ENCODE assay signal across 22 cellular contexts in the genomic region with DNA sequence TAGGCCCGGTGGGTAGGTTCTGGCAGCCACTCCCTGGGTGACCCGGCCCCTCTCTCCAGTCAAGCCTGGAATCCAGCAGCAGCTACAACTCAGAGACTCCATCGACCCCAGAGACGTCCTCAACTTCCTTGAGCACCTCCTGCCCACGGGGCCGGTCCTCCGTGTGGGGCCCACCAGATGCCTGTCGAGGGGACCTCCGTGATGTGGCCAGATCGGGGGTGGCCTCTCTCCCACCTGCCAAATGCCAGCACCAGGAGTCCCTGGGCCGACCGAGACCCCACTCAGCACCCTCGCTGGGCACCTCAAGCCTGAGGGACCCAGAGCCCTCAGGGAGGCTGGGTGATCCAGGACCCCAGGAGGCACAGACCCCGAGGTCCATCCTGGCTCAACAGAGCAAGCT. TPM values are rescaled to one million over a fixed set of nuclear protein-coding genes. Genes with fewer than 3 reads are reported as not detected.
DNase-seq lines count a peak whose midpoint lies in the region; ATAC-seq and TF ChIP-seq lines count a peak whose summit lies in the region.
"Had no signal": no experiment of that assay in that cellular context is flagged by ENCODE, and none has a peak within 500 bp of the region (broad histone marks: within the 10 kb centered on the region; RNA-seq: fewer than 3 reads in every experiment).

No MANE protein-coding gene starts in this region.

- H3K4me2 ChIP-seq in DND-41 (ENCODE audit: insufficient read depth, low read length) (0 out of 2 replicates have a peak overlapping the region, but pooled peaks have one; percentile 11), trophoblast cell (ENCODE audit: low read length) (no peak overlapping the region)
- H3K4me2 ChIP-seq: KMS-11 had no signal

- no peak overlapping the region for H2BK5ac ChIP-seq in trophoblast cell (ENCODE audit: low read depth, low read length, poor library complexity)

- no peak overlapping the region for H3K14ac ChIP-seq in trophoblast cell (ENCODE audit: low read length)

- H3K27ac ChIP-seq in DND-41 (ENCODE audit: low read length) (no peak overlapping the region), trophoblast cell (ENCODE audit: low read depth, low read length) (no peak overlapping the region), right lobe of liver (no peak overlapping the region)
- H3K27ac ChIP-seq: 22Rv1, KMS-11, SK-N-MC had no signal

- no peak overlapping the region for H3K23ac ChIP-seq in trophoblast cell (ENCODE audit: low read length)

- H3K27me3 Mint-ChIP-seq in T-helper 2 cell treated with Interferon-gamma antibody and Interleukin-4, amounts not matched to agents 5 μg/mL and 100 μg/mL, for 36 hours (ENCODE audit: low read depth) = no peaks in the 10 kb centered on the region
- H3K27me3 Mint-ChIP-seq in activated T-helper 2 cell treated with anti-CD3 and anti-CD28 coated beads, Interferon-gamma antibody, Interleukin-2, Interleukin-4, amounts not matched to agents 10 μg/mL and 5 μg/mL and 100 μg/mL, durations not matched to agents 14 hours and 24 hours and 36 hours (ENCODE audit: low read depth) = no peaks in the 10 kb centered on the region

- no peaks in the 10 kb centered on the region for H3K9me3 Mint-ChIP-seq in T-helper 2 cell treated with Interferon-gamma antibody and Interleukin-4, amounts not matched to agents 5 μg/mL and 100 μg/mL, for 36 hours
- H3K9me3 Mint-ChIP-seq in activated T-helper 2 cell treated with anti-CD3 and anti-CD28 coated beads, Interferon-gamma antibody, Interleukin-2, Interleukin-4, amounts not matched to agents 10 μg/mL and 5 μg/mL and 100 μg/mL, durations not matched to agents 14 hours and 24 hours and 36 hours = no peaks in the 10 kb centered on the region

- peak overlapping the region; percentile 8 for H3K18ac ChIP-seq in trophoblast cell (ENCODE audit: low read length)

- TF ChIP-seq CTCF in DND-41 (IDR thresholded peaks at IDR 0.05; ENCODE audit: borderline replicate concordance, extremely low read depth, low read length, poor library complexity, severe bottlenecking) (no peak), right lobe of liver (IDR thresholded peaks at IDR 0.05) (no peak)

- H2AK5ac ChIP-seq in trophoblast cell (ENCODE audit: low read length) = no peak overlapping the region

- H2BK120ac ChIP-seq in trophoblast cell (ENCODE audit: insufficient read depth, low read length, poor library complexity) = no peak overlapping the region

- H3K36me3 ChIP-seq in DND-41 (ENCODE audit: insufficient read depth, low read length) (peaks cover 46% of the 10 kb centered on the region), trophoblast cell (ENCODE audit: control insufficient read depth in 1 of 2, insufficient read depth in 2 of 2, low read length in 2 of 2) (peaks cover 39 to 42% of the 10 kb centered on the region in 2 experiments), right lobe of liver (peaks cover 0 to 24% (median 2%) of the 10 kb centered on the region in 4 donors)

- H4K91ac ChIP-seq in trophoblast cell (ENCODE audit: low read depth, low read length) = no peak overlapping the region

- H4K12ac ChIP-seq in trophoblast cell (ENCODE audit: low read depth, low read length) = no peak overlapping the region

- H3K4me3 ChIP-seq in DND-41 (ENCODE audit: low read depth in 1 of 2, low read length in 2 of 2) (no peak overlapping the region), trophoblast cell (ENCODE audit: low read depth, low read length) (no peak overlapping the region), right lobe of liver (no peak overlapping the region)
- H3K4me3 ChIP-seq: HAP-1, SK-N-MC had no signal

- H4K8ac ChIP-seq in trophoblast cell (ENCODE audit: low read depth, low read length) = no peak overlapping the region

- H3K27me3 ChIP-seq in DND-41 (ENCODE audit: insufficient read depth, low read length, poor library complexity) (no peaks in the 10 kb centered on the region), trophoblast cell (ENCODE audit: insufficient read depth, low read length) (no peaks in the 10 kb centered on the region), right lobe of liver (no peaks in the 10 kb centered on the region)
- H3K27me3 ChIP-seq: BE2C had no signal

- peaks cover 6% of the 10 kb centered on the region; the same call in 1 of the 2 replicates for H4K20me1 ChIP-seq in DND-41 (ENCODE audit: insufficient read depth, low read length)

- H3K79me2 ChIP-seq in DND-41 (ENCODE audit: insufficient read depth, low read length) (peaks cover 34% of the 10 kb centered on the region), trophoblast cell (ENCODE audit: control insufficient read depth, insufficient read depth, low read length, poor library complexity) (peaks cover 8% of the 10 kb centered on the region)

- no peak overlapping the region for H2AFZ ChIP-seq in DND-41 (ENCODE audit: low read depth, low read length)
- H2AFZ ChIP-seq in trophoblast cell (ENCODE audit: insufficient read depth, low read length, poor library complexity) = no peak overlapping the region

- H3K9ac ChIP-seq in DND-41 (ENCODE audit: low read depth, low read length) = no peak overlapping the region
- no peak overlapping the region for H3K9ac ChIP-seq in trophoblast cell (ENCODE audit: low read length)
- H3K9ac ChIP-seq: KMS-11 had no signal

- peaks cover 14% of the 10 kb centered on the region for H3K4me1 Mint-ChIP-seq in T-helper 2 cell treated with Interferon-gamma antibody and Interleukin-4, amounts not matched to agents 5 μg/mL and 100 μg/mL, for 36 hours (ENCODE audit: low read depth)
- peaks cover 3% of the 10 kb centered on the region for H3K4me1 Mint-ChIP-seq in activated T-helper 2 cell treated with anti-CD3 and anti-CD28 coated beads, Interferon-gamma antibody, Interleukin-2, Interleukin-4, amounts not matched to agents 10 μg/mL and 5 μg/mL and 100 μg/mL, durations not matched to agents 14 hours and 24 hours and 36 hours (ENCODE audit: low read depth)

- H3K4ac ChIP-seq in trophoblast cell (ENCODE audit: low read depth, low read length) = no peak overlapping the region

- H2BK12ac ChIP-seq in trophoblast cell (ENCODE audit: low read length) = no peak overlapping the region

- WGBS in trophoblast cell (ENCODE audit: extremely low coverage, insufficient coverage, insufficient read length) = no CpG with 5 or more reads among the region's 14 CpGs
- no CpG with 5 or more reads among the region's 14 CpGs for WGBS in right lobe of liver (ENCODE audit: insufficient coverage, low coverage, low lambda C conversion rate, missing lambda C conversion rate)

- H3K9me3 ChIP-seq in DND-41 (ENCODE audit: insufficient read depth, low read length, severe bottlenecking) (no peaks in the 10 kb centered on the region), trophoblast cell (ENCODE audit: insufficient read depth, low read depth, low read length) (no peaks in the 10 kb centered on the region), right lobe of liver (no peaks in the 10 kb centered on the region)
- H3K9me3 ChIP-seq: BE2C, HAP-1 had no signal

- H3K4me1 ChIP-seq in DND-41 (ENCODE audit: insufficient read depth, low read length) = peaks cover 20% of the 10 kb centered on the region
- H3K4me1 ChIP-seq in trophoblast cell (ENCODE audit: control insufficient read depth in 1 of 2, insufficient read depth in 2 of 2, low read length in 2 of 2) = peaks cover 8 to 16% of the 10 kb centered on the region in 2 experiments
- peaks cover 0 to 5% (median 0%) of the 10 kb centered on the region in 4 donors for H3K4me1 ChIP-seq in right lobe of liver
- H3K4me1 ChIP-seq: BE2C had no signal

- peak overlapping the region; percentile 45 for H3K4me3 Mint-ChIP-seq in T-helper 2 cell treated with Interferon-gamma antibody and Interleukin-4, amounts not matched to agents 5 μg/mL and 100 μg/mL, for 36 hours
- peak overlapping the region; percentile 8 for H3K4me3 Mint-ChIP-seq in activated T-helper 2 cell treated with anti-CD3 and anti-CD28 coated beads, Interferon-gamma antibody, Interleukin-2, Interleukin-4, amounts not matched to agents 10 μg/mL and 5 μg/mL and 100 μg/mL, durations not matched to agents 14 hours and 24 hours and 36 hours (ENCODE audit: low read depth)

- peaks cover 7% of the 10 kb centered on the region for H3K79me1 ChIP-seq in trophoblast cell (ENCODE audit: low read length)

- peaks cover 46% of the 10 kb centered on the region for H3K36me3 Mint-ChIP-seq in T-helper 2 cell treated with Interferon-gamma antibody and Interleukin-4, amounts not matched to agents 5 μg/mL and 100 μg/mL, for 36 hours (ENCODE audit: low read depth)
- H3K36me3 Mint-ChIP-seq in activated T-helper 2 cell treated with anti-CD3 and anti-CD28 coated beads, Interferon-gamma antibody, Interleukin-2, Interleukin-4, amounts not matched to agents 10 μg/mL and 5 μg/mL and 100 μg/mL, durations not matched to agents 14 hours and 24 hours and 36 hours (ENCODE audit: low read depth) = peaks cover 54% of the 10 kb centered on the region

- TF ChIP-seq POLR2A in right lobe of liver (IDR thresholded peaks at IDR 0.05) = no peak

- DNase-seq in T-helper 2 cell treated with Interferon-gamma antibody and Interleukin-4, amounts not matched to agents 5 μg/mL and 100 μg/mL, for 36 hours (ENCODE audit: low spot score) = no peak
- DNase-seq in T-helper 2 cell (no peak), DND-41 (no peak), trophoblast cell (no peak), right lobe of liver (no peak)
- DNase-seq in activated T-helper 2 cell treated with anti-CD3 and anti-CD28 coated beads, Interferon-gamma antibody, Interleukin-2, Interleukin-4, amounts not matched to agents 10 μg/mL and 5 μg/mL and 100 μg/mL, durations not matched to agents 14 hours and 24 hours and 36 hours (ENCODE audit: low spot score) = no peak
- no peak for DNase-seq in effector CD8-positive, alpha-beta T cell (lab: John Stamatoyannopoulos, UW)
- DNase-seq: BE2C, GOT3, MM.1S, NCI-H1694, NCI-H2029 treated with DMSO at 0.1 percent for 48 hours, NCI-H2227 treated with DMSO at 0.1 percent for 48 hours, NCI-H510A, NCI-H69, SIG-M5 had no signal

- intact Hi-C loops in activated T-helper 2 cell treated with anti-CD3 and anti-CD28 coated beads, Interferon-gamma antibody, Interleukin-2, Interleukin-4, amounts not matched to agents 10 μg/mL and 5 μg/mL and 100 μg/mL, durations not matched to agents 14 hours and 24 hours and 36 hours (cut with micrococcal nuclease) = no loop called here
- intact Hi-C loops in right lobe of liver (cut with DNase I) = no loop called here

- no peak overlapping the region for H3K27ac Mint-ChIP-seq in T-helper 2 cell treated with Interferon-gamma antibody and Interleukin-4, amounts not matched to agents 5 μg/mL and 100 μg/mL, for 36 hours
- H3K27ac Mint-ChIP-seq in activated T-helper 2 cell treated with anti-CD3 and anti-CD28 coated beads, Interferon-gamma antibody, Interleukin-2, Interleukin-4, amounts not matched to agents 10 μg/mL and 5 μg/mL and 100 μg/mL, durations not matched to agents 14 hours and 24 hours and 36 hours = no peak overlapping the region

- ATAC-seq in DND-41 (ENCODE audit: insufficient read depth, low read depth) (no peak), right lobe of liver (no peak)
- ATAC-seq: Panc1 had no signal

RNA-seq across cellular contexts. Expression of gene MIIP, which starts 2.7 kb away (rescaled TPM):
- total RNA-seq in activated T-helper 2 cell treated with anti-CD3 and anti-CD28 coated beads, Interferon-gamma antibody, Interleukin-2, Interleukin-4, amounts not matched to agents 10 μg/mL and 5 μg/mL and 100 μg/mL, durations not matched to agents 14 hours and 24 hours and 36 hours = 85.8 and 91.2 TPM in 2 replicates
- polyA plus RNA-seq in trophoblast cell (2013) = 32.1 and 33.6 TPM in 2 replicates
- 10 to 100 TPM in 5 of 6 experiments, 1 to 10 TPM in 1; 7.6 to 19.7 (median 12.1) TPM for total RNA-seq in right lobe of liver

RNA-seq across cellular contexts. Expression of gene TNFRSF8, which starts 41.1 kb away (rescaled TPM):
- 65.0 and 65.5 TPM in 2 replicates for total RNA-seq in activated T-helper 2 cell treated with anti-CD3 and anti-CD28 coated beads, Interferon-gamma antibody, Interleukin-2, Interleukin-4, amounts not matched to agents 10 μg/mL and 5 μg/mL and 100 μg/mL, durations not matched to agents 14 hours and 24 hours and 36 hours
- polyA plus RNA-seq in trophoblast cell (2013) = 0.16 and 0.19 TPM in 2 replicates
- under 1 TPM in 5 of 6 experiments, not detected in 1; 0.12 to 0.29 (median 0.19) TPM for total RNA-seq in right lobe of liver
- total RNA-seq: G401 had no signal

RNA-seq across cellular contexts. Expression of gene MFN2, which starts 41.8 kb away (rescaled TPM):
- total RNA-seq in activated T-helper 2 cell treated with anti-CD3 and anti-CD28 coated beads, Interferon-gamma antibody, Interleukin-2, Interleukin-4, amounts not matched to agents 10 μg/mL and 5 μg/mL and 100 μg/mL, durations not matched to agents 14 hours and 24 hours and 36 hours = 67.9 and 69.5 TPM in 2 replicates
- polyA plus RNA-seq in trophoblast cell (2013) = 43.1 and 46.4 TPM in 2 replicates
- total RNA-seq in right lobe of liver = 10 to 100 TPM; 46.2 to 64.0 (median 61.7) TPM

Comparison
In these comparisons a context has a peak if more than half of its experiments do, and no peak if none do; other contexts are left out.
1. RNA of gene TNFRSF8, which starts 41.1 kb away (total RNA-seq): 65.0 to 65.5 TPM in activated T-helper 2 cell treated with anti-CD3 and anti-CD28 coated beads, Interferon-gamma antibody, Interleukin-2, Interleukin-4, amounts not matched to agents 10 μg/mL and 5 μg/mL and 100 μg/mL, durations not matched to agents 14 hours and 24 hours and 36 hours; 0.12 to 0.29 TPM in right lobe of liver; every median in the first group is over 10 times any median in the second.